Comparison of ENCODE assay signal across 18 cellular contexts in genomic region chr5:179241764-179242370, GRCh38.
DNase-seq lines count a peak whose midpoint lies in the region; ATAC-seq, FAIRE-seq and TF ChIP-seq lines count a peak whose summit lies in the region.
"Had no signal": no experiment of that assay in that cellular context is flagged by ENCODE, and none has a peak within 500 bp of the region (broad histone marks: within the 10 kb centered on the region; RNA-seq: fewer than 3 reads in every experiment).

No MANE protein-coding gene starts in this region.

- H3K4me3 Mint-ChIP-seq in neural progenitor cell, result no peak overlapping the region
- H3K4me3 Mint-ChIP-seq: activated B cell treated with CpG ODN at 0.5 μM for 24 hours; activated CD4-positive, alpha-beta memory T cell treated with anti-CD3 and anti-CD28 coated beads for 36 hours had no signal

- no peaks in the 10 kb centered on the region for H4K20me1 ChIP-seq in neural progenitor cell (ENCODE audit: low read depth)

- H3K9me3 ChIP-seq in WERI-Rb-1 (ENCODE audit: severe bottlenecking), result no peaks in the 10 kb centered on the region
- peaks cover 0 to 24% (median 17%) of the 10 kb centered on the region in 8 donors for H3K9me3 ChIP-seq in spleen
- H3K9me3 ChIP-seq in neural progenitor cell (ENCODE audit: low read depth), result peaks cover 2% of the 10 kb centered on the region

- no peak overlapping the region for H3K27ac Mint-ChIP-seq in neural progenitor cell
- H3K27ac Mint-ChIP-seq: activated B cell treated with CpG ODN at 0.5 μM for 24 hours; activated CD4-positive, alpha-beta memory T cell treated with anti-CD3 and anti-CD28 coated beads for 36 hours had no signal

- peak; percentile 62 for DNase-seq in D721Med (ENCODE audit: insufficient read length, low spot score)
- peak; percentile 23 for DNase-seq in WERI-Rb-1
- DNase-seq in islet precursor cell, result peak; percentile 25
- peak; percentile 24 for DNase-seq in spleen
- DNase-seq in foreskin keratinocyte, result no peak
- DNase-seq in neural progenitor cell (ENCODE audit: low spot score), result no peak
- DNase-seq: activated B cell treated with CpG ODN at 0.5 μM for 24 hours; activated CD4-positive, alpha-beta memory T cell treated with anti-CD3 and anti-CD28 coated beads for 36 hours; activated naive CD4-positive, alpha-beta T cell; KG1; NCI-H1694; retina; stimulated activated CD4-positive, alpha-beta T cell treated with anti-CD3 and anti-CD28 coated beads, Interleukin-15, amount 100 ng/mL, for 24 hours; substantia nigra had no signal

- H3K9ac ChIP-seq in neural progenitor cell, result no peak overlapping the region

- H2AFZ ChIP-seq in neural progenitor cell (replicated peaks), result no peak overlapping the region

- ATAC-seq in GM21528 (IDR thresholded peaks at IDR 0.05; ENCODE audit: low FRiP score, unreplicated experiment) (no peak), foreskin keratinocyte (no peak)
- ATAC-seq: Panc1 had no signal

- TF ChIP-seq CTCF in D721Med (IDR thresholded peaks at IDR 0.05; ENCODE audit: insufficient read depth, missing control alignments) (no peak), WERI-Rb-1 (IDR thresholded peaks at IDR 0.05; ENCODE audit: low read depth, low read length) (no peak), spleen (IDR thresholded peaks at IDR 0.05 in 8 of 11, conservative IDR thresholded peaks at IDR 0.05 in 3 of 11) (no peak), foreskin keratinocyte (conservative IDR thresholded peaks at IDR 0.05) (no peak), neural progenitor cell (IDR thresholded peaks at IDR 0.05) (no peak)

- H3K27ac ChIP-seq in WERI-Rb-1 (no peak overlapping the region), spleen (peak overlapping the region in 2 of 8 donors; percentile 28 to 47), foreskin keratinocyte (no peak overlapping the region), neural progenitor cell (no peak overlapping the region)
- H3K27ac ChIP-seq: SK-N-MC had no signal

- H3K4me1 ChIP-seq in spleen (peaks cover 0 to 47% (median 18%) of the 10 kb centered on the region in 6 donors), foreskin keratinocyte (no peaks in the 10 kb centered on the region), neural progenitor cell (no peaks in the 10 kb centered on the region)

- H3K27me3 Mint-ChIP-seq in neural progenitor cell (ENCODE audit: insufficient read depth, low read depth), result peaks cover 5% of the 10 kb centered on the region
- H3K27me3 Mint-ChIP-seq: activated CD4-positive, alpha-beta memory T cell treated with anti-CD3 and anti-CD28 coated beads for 36 hours had no signal

- H3K27me3 ChIP-seq in WERI-Rb-1 (ENCODE audit: insufficient read depth, low read depth, severe bottlenecking) (no peaks in the 10 kb centered on the region), spleen (replicated peaks in 1 of 7) (peaks cover 0 to 28% (median 0%) of the 10 kb centered on the region in 7 donors), foreskin keratinocyte (no peaks in the 10 kb centered on the region), neural progenitor cell (no peaks in the 10 kb centered on the region)

- peaks cover 5% of the 10 kb centered on the region for H3K4me1 Mint-ChIP-seq in neural progenitor cell
- H3K4me1 Mint-ChIP-seq: activated B cell treated with CpG ODN at 0.5 μM for 24 hours had no signal

- H3K79me2 ChIP-seq in neural progenitor cell (ENCODE audit: low read depth), result no peaks in the 10 kb centered on the region

- no peak overlapping the region for H3K4me2 ChIP-seq in neural progenitor cell

- H3K4me3 ChIP-seq in WERI-Rb-1 (ENCODE audit: low read depth, low read length) (no peak overlapping the region), spleen (no peak overlapping the region), neural progenitor cell (no peak overlapping the region)
- H3K4me3 ChIP-seq: SK-N-MC had no signal

- TF ChIP-seq POLR2A in spleen (IDR thresholded peaks at IDR 0.05), result no peak

- no peaks in the 10 kb centered on the region for H3K36me3 ChIP-seq in WERI-Rb-1
- H3K36me3 ChIP-seq in spleen, result peaks cover 0 to 10% (median 0%) of the 10 kb centered on the region in 6 donors
- no peaks in the 10 kb centered on the region for H3K36me3 ChIP-seq in neural progenitor cell

- no peaks in the 10 kb centered on the region for H3F3A ChIP-seq in neural progenitor cell (ENCODE audit: low read depth)

- 63 to 84% (median 73%) methylated on average over 11 of the region's 11 CpGs for WGBS in spleen, 5 donors

- H3K36me3 Mint-ChIP-seq in neural progenitor cell, result no peaks in the 10 kb centered on the region
- H3K36me3 Mint-ChIP-seq: activated CD4-positive, alpha-beta memory T cell treated with anti-CD3 and anti-CD28 coated beads for 36 hours had no signal

- no peak for FAIRE-seq in D721Med (lab: Jason Lieb, UNC)
- FAIRE-seq: H54 had no signal

- peaks cover 21% of the 10 kb centered on the region for H3K9me3 Mint-ChIP-seq in neural progenitor cell

- intact Hi-C loops in spleen (cut with DNase I; ENCODE audit: low total_unique reads), result no loop called here

Comparison
In these comparisons a context has a peak if more than half of its experiments do, and no peak if none do; other contexts are left out.
1. DNase-seq: peak in D721Med (single experiment), WERI-Rb-1 (single experiment), islet precursor cell (single experiment) and spleen (single experiment); none in foreskin keratinocyte (0 of 2) and neural progenitor cell (single experiment).